In the genomic region with DNA sequence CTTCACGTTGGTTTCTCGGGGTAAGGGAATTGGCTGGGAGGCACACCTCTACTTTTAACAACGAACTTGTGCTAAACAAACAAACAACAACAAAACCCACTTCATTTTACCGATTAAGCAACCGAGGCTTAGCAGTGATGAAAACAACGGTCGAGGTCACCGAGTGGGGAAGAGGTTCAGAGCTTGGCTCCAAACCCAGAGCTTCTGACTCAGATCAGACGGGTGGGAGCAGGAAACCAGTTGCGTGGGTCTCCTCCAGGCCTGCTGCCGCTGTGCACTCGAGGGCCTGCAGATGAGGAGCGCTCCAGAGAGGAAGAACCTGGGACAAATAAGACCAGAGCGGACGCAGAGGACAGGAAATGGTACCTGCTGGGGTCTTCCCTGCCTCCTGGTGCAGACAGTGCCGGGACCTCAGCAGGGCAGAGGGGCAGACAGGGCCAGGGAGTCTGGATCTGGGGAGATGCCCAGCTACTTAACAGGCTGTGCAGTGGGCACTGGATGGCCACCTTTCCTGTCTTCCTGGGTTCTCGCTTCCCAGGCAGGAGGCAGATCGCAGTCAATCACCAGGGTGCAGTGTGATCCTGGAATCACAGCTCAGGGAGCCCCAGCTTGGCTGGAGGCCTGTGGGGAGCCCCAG, we compare ENCODE assay signal across 1 cellular context.
TF ChIP-seq lines count a peak whose summit lies in the region.

No MANE protein-coding gene starts in this region.

TF ChIP-seq in H1, 55 proteins besides CTCF, POLR2A, EP300 and RAD21:
- TF ChIP-seq, protein P1, sequence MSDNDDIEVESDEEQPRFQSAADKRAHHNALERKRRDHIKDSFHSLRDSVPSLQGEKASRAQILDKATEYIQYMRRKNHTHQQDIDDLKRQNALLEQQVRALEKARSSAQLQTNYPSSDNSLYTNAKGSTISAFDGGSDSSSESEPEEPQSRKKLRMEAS (IDR thresholded peaks at IDR 0.05) = no peak
- TF ChIP-seq TEAD4 (IDR thresholded peaks at IDR 0.05; ENCODE audit: low read depth, low read length) (no peak), RBBP5 (IDR thresholded peaks at IDR 0.05; ENCODE audit: borderline replicate concordance, low read depth, low read length) (no peak), TBP (IDR thresholded peaks at IDR 0.05; ENCODE audit: low read depth, low read length) (no peak), BRCA1 (IDR thresholded peaks at IDR 0.05; ENCODE audit: low read depth, low read length) (no peak), KDM5A (IDR thresholded peaks at IDR 0.05; ENCODE audit: low read length) (no peak), SUZ12 (IDR thresholded peaks at IDR 0.05; ENCODE audit: low read length) (no peak), CHD1 (IDR thresholded peaks at IDR 0.05; ENCODE audit: low read depth, low read length) (no peak), EGR1 (IDR thresholded peaks at IDR 0.05; ENCODE audit: borderline replicate concordance, low read depth, low read length) (no peak), RNF2 (IDR thresholded peaks at IDR 0.05; ENCODE audit: borderline replicate concordance, low read depth, low read length, missing control alignments, poor library complexity, severe bottlenecking) (no peak), GTF2F1 (IDR thresholded peaks at IDR 0.05; ENCODE audit: borderline replicate concordance, low read depth, low read length) (no peak), SIX5 (IDR thresholded peaks at IDR 0.05; ENCODE audit: low read depth, low read length) (no peak), EZH2 (IDR thresholded peaks at IDR 0.05; ENCODE audit: low read depth, low read length, severe bottlenecking) (no peak), KDM1A (IDR thresholded peaks at IDR 0.05; ENCODE audit: borderline replicate concordance, low read length) (no peak), CREB1 (IDR thresholded peaks at IDR 0.05) (no peak)
- TF ChIP-seq, protein P2, sequence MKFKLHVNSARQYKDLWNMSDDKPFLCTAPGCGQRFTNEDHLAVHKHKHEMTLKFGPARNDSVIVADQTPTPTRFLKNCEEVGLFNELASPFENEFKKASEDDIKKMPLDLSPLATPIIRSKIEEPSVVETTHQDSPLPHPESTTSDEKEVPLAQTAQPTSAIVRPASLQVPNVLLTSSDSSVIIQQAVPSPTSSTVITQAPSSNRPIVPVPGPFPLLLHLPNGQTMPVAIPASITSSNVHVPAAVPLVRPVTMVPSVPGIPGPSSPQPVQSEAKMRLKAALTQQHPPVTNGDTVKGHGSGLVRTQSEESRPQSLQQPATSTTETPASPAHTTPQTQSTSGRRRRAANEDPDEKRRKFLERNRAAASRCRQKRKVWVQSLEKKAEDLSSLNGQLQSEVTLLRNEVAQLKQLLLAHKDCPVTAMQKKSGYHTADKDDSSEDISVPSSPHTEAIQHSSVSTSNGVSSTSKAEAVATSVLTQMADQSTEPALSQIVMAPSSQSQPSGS (IDR thresholded peaks at IDR 0.05; ENCODE audit: low read length) = no peak
- TF ChIP-seq, protein P3, sequence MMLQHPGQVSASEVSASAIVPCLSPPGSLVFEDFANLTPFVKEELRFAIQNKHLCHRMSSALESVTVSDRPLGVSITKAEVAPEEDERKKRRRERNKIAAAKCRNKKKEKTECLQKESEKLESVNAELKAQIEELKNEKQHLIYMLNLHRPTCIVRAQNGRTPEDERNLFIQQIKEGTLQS (IDR thresholded peaks at IDR 0.05; ENCODE audit: insufficient read depth, low read depth, low read length) = no peak
TF ChIP-seq in H1: peak in this region for 0.
